In genomic region chr3:150635526-150635925, GRCh38 we compare ENCODE assay signal across 9 cellular contexts. TPM values are rescaled to one million over a fixed set of nuclear protein-coding genes. Genes with fewer than 3 reads are reported as not detected.
DNase-seq lines count a peak whose midpoint lies in the region; ATAC-seq and TF ChIP-seq lines count a peak whose summit lies in the region.
"Had no signal": no experiment of that assay in that cellular context is flagged by ENCODE, and none has a peak within 500 bp of the region (broad histone marks: within the 10 kb centered on the region; RNA-seq: fewer than 3 reads in every experiment).

No MANE protein-coding gene starts in this region.

- peak overlapping the region; percentile 48 for H3K4me3 Mint-ChIP-seq in CD4-positive, alpha-beta T cell

- CTCF ChIA-PET in CD4-positive, alpha-beta T cell (lab: Charles Lee) = no interaction called here

- no peak for TF ChIP-seq CTCF in CD4-positive, alpha-beta T cell (IDR thresholded peaks at IDR 0.05)
- TF ChIP-seq CTCF in choroid plexus epithelial cell (conservative IDR thresholded peaks at IDR 0.05; ENCODE audit: low read depth, low read length) = no peak
- no peak for TF ChIP-seq CTCF in vagina (IDR thresholded peaks at IDR 0.05)
- no peak for TF ChIP-seq CTCF in heart right ventricle (IDR thresholded peaks at IDR 0.05)

- no peak overlapping the region for H3K27ac ChIP-seq in CD4-positive, alpha-beta T cell (ENCODE audit: low read depth, low read length)
- H3K27ac ChIP-seq in vagina = no peak overlapping the region
- H3K27ac ChIP-seq in heart right ventricle = peak overlapping the region in 2 of 10 donors; percentile 42 to 53
- H3K27ac ChIP-seq: hepatocyte had no signal

- H3K27ac Mint-ChIP-seq in CD4-positive, alpha-beta T cell = peak overlapping the region; percentile 40

- no peaks in the 10 kb centered on the region for H3K27me3 Mint-ChIP-seq in CD4-positive, alpha-beta T cell

- POLR2A ChIA-PET in CD4-positive, alpha-beta T cell (lab: Charles Lee) = interaction anchor here (1.0 to 1.9 kb wide), 5 partner anchors 28 to 128 kb away, joined by 3 to 9 read pairs (median 4); partner anchors contain the start of genes EIF2A, SELENOT, SERP1 and SIAH2

- H3K36me3 Mint-ChIP-seq in CD4-positive, alpha-beta T cell (ENCODE audit: low read depth) = peaks cover 2% of the 10 kb centered on the region

- H3K4me1 ChIP-seq in vagina (no peaks in the 10 kb centered on the region), heart right ventricle (peaks cover 0 to 13% (median 0%) of the 10 kb centered on the region in 9 donors)

- peak; percentile 71 for ATAC-seq in CD4-positive, alpha-beta T cell (ENCODE audit: poor library complexity)
- peak; percentile 63 for ATAC-seq in GM19463 (IDR thresholded peaks at IDR 0.05; ENCODE audit: unreplicated experiment)
- no peak for ATAC-seq in heart right ventricle

- 86 to 92% methylated on average over 1 of the region's 1 CpG for WGBS in heart right ventricle, 2 donors

- H3K9me3 ChIP-seq in CD4-positive, alpha-beta T cell (ENCODE audit: control insufficient read depth, low read length) = no peaks in the 10 kb centered on the region
- H3K9me3 ChIP-seq in vagina = no peaks in the 10 kb centered on the region
- H3K9me3 ChIP-seq in heart right ventricle = no peaks in the 10 kb centered on the region

- no peak for TF ChIP-seq POLR2A in vagina (IDR thresholded peaks at IDR 0.05)

- peaks cover 31% of the 10 kb centered on the region for H3K4me1 Mint-ChIP-seq in CD4-positive, alpha-beta T cell (ENCODE audit: low read depth)

- peaks cover 0 to 8% of the 10 kb centered on the region in 2 donors for H3K36me3 ChIP-seq in vagina
- H3K36me3 ChIP-seq in heart right ventricle = peaks cover 0 to 17% (median 10%) of the 10 kb centered on the region in 9 donors

- no peaks in the 10 kb centered on the region for H3K27me3 ChIP-seq in CD4-positive, alpha-beta T cell (ENCODE audit: control insufficient read depth, insufficient read depth, low read length)
- H3K27me3 ChIP-seq in vagina = no peaks in the 10 kb centered on the region
- no peaks in the 10 kb centered on the region for H3K27me3 ChIP-seq in heart right ventricle
- H3K27me3 ChIP-seq: hepatocyte had no signal

- H3K4me3 ChIP-seq in choroid plexus epithelial cell (ENCODE audit: low read depth, low read length) = no peak overlapping the region
- no peak overlapping the region for H3K4me3 ChIP-seq in vagina
- no peak overlapping the region for H3K4me3 ChIP-seq in heart right ventricle
- H3K4me3 ChIP-seq: hepatocyte had no signal

- no peak for DNase-seq in CD4-positive, alpha-beta T cell
- DNase-seq in KG1 (lab: John Stamatoyannopoulos, UW) (peak; percentile 36), choroid plexus epithelial cell (ENCODE audit: low read depth) (peak; percentile 56), vagina (ENCODE audit: extremely low spot score in 2 of 2) (no peak), NCI-H82 (lab: John Stamatoyannopoulos, UW) (no peak), DMS 273 (lab: John Stamatoyannopoulos, UW; ENCODE audit: unreplicated experiment) (no peak), heart right ventricle (no peak)

- intact Hi-C loops in CD4-positive, alpha-beta T cell (cut with DNase I, micrococcal nuclease) = no loop called here
- intact Hi-C loops in vagina (cut with DNase I) (no loop called here), heart right ventricle (cut with DNase I) (no loop called here)

- H3K9me3 Mint-ChIP-seq in CD4-positive, alpha-beta T cell = no peaks in the 10 kb centered on the region

RNA-seq across cellular contexts. Expression of gene SELENOT, which starts 32.4 kb away (rescaled TPM):
- total RNA-seq in CD4-positive, alpha-beta T cell = 100 to 1,000 TPM; 110 to 115 TPM
- total RNA-seq in vagina (70.0 TPM), heart right ventricle (10 to 100 TPM; 63.8 to 88.2 (median 76.1) TPM)
- polyA plus RNA-seq in heart right ventricle = 100 to 1,000 TPM in 1 of 2 donors, 10 to 100 TPM in 1; 15.9 to 101 TPM

Comparison
In these comparisons a context has a peak if more than half of its experiments do, and no peak if none do; other contexts are left out.
1. ATAC-seq: peak in CD4-positive, alpha-beta T cell (single experiment) and GM19463 (single experiment); none in heart right ventricle (0 of 8).
2. DNase-seq: peak in KG1 (single experiment) and choroid plexus epithelial cell (single experiment); none in CD4-positive, alpha-beta T cell (0 of 10), vagina (0 of 2), NCI-H82 (single experiment), DMS 273 (single experiment) and heart right ventricle (0 of 2).